ENCODE assay signal across 1 cellular context in the genomic region with DNA sequence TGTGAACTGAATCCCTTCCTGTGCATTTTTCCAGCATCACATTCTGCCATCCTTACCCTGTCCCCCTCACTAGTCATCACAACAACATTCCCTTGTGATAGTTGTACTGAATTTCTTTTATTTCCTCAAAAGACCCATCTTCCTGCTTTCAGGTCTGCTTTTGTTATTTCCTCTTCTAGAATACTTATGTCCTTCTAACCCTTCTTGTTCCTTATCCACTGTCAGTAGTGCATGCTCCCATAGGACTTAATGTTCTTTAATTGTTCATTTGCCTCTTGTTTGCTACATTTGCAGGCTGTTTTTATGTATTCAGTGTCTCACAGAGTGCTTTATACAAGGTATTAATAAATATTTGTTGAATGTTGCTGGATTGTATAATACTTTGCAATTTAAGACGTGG.
TF ChIP-seq lines count a peak whose summit lies in the region.

No MANE protein-coding gene starts in this region.

TF ChIP-seq in GM12878, 131 proteins besides CTCF, POLR2A, EP300 and RAD21 (continued from another document):
- TF ChIP-seq, protein P1, sequence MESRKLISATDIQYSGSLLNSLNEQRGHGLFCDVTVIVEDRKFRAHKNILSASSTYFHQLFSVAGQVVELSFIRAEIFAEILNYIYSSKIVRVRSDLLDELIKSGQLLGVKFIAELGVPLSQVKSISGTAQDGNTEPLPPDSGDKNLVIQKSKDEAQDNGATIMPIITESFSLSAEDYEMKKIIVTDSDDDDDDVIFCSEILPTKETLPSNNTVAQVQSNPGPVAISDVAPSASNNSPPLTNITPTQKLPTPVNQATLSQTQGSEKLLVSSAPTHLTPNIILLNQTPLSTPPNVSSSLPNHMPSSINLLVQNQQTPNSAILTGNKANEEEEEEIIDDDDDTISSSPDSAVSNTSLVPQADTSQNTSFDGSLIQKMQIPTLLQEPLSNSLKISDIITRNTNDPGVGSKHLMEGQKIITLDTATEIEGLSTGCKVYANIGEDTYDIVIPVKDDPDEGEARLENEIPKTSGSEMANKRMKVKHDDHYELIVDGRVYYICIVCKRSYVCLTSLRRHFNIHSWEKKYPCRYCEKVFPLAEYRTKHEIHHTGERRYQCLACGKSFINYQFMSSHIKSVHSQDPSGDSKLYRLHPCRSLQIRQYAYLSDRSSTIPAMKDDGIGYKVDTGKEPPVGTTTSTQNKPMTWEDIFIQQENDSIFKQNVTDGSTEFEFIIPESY (IDR thresholded peaks at IDR 0.05), result no peak
- TF ChIP-seq IKZF2 (IDR thresholded peaks at IDR 0.05) (no peak), YBX1 (IDR thresholded peaks at IDR 0.05) (no peak), CHD1 (IDR thresholded peaks at IDR 0.05; ENCODE audit: low read depth, low read length) (no peak), RFX5 (IDR thresholded peaks at IDR 0.05; ENCODE audit: low read depth, low read length) (no peak), GATAD2B (conservative IDR thresholded peaks at IDR 0.05; ENCODE audit: low read depth) (no peak), FOXK2 (IDR thresholded peaks at IDR 0.05) (no peak), RAD51 (IDR thresholded peaks at IDR 0.05) (no peak), HDGF (IDR thresholded peaks at IDR 0.05) (no peak), KDM1A (IDR thresholded peaks at IDR 0.05; ENCODE audit: borderline replicate concordance) (no peak), JUND (IDR thresholded peaks at IDR 0.05; ENCODE audit: low read depth, low read length) (no peak)
- TF ChIP-seq, protein P2, sequence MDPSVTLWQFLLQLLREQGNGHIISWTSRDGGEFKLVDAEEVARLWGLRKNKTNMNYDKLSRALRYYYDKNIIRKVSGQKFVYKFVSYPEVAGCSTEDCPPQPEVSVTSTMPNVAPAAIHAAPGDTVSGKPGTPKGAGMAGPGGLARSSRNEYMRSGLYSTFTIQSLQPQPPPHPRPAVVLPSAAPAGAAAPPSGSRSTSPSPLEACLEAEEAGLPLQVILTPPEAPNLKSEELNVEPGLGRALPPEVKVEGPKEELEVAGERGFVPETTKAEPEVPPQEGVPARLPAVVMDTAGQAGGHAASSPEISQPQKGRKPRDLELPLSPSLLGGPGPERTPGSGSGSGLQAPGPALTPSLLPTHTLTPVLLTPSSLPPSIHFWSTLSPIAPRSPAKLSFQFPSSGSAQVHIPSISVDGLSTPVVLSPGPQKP (IDR thresholded peaks at IDR 0.05; ENCODE audit: low read depth, low read length), result no peak
TF ChIP-seq in GM12878: peak in this region for 0.
